7 cellular contexts compared by ENCODE assay signal in the genomic region with DNA sequence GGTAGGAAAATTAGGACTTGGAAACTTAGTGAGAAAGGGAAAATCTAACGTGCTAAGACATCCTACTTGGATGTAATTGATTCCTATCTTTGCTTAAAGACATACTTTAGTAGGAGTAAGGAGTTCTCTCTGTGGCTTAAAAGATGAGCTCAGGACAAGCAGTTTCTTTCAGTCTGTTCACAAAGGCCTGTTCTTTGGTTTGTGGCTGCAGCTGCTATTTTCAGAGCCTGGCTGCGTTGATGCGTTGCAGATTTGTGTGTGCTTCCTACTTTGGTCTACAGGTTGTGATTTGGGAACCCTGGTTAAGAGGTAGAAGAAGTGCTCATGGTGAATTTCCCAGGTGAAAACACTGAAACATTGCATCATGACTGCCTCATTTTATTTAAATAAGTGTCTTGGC. TPM values are rescaled to one million over a fixed set of nuclear protein-coding genes. Genes with fewer than 3 reads are reported as not detected.
DNase-seq lines count a peak whose midpoint lies in the region; ATAC-seq and TF ChIP-seq lines count a peak whose summit lies in the region.
"Not testable (repeated sequence)": the region's sequence is repeated elsewhere in the genome, so short reads cannot be mapped to it uniquely, and the experiment has no call there.

No MANE protein-coding gene starts in this region.

- not testable (repeated sequence) for H2AFZ ChIP-seq in OCI-LY7 (ENCODE audit: low read length)

- H3K4me3 ChIP-seq in OCI-LY7 (ENCODE audit: low read depth, low read length, poor library complexity, severe bottlenecking): peak overlapping the region; percentile 47

- ATAC-seq in GM19043 (IDR thresholded peaks at IDR 0.05; ENCODE audit: low read depth, unreplicated experiment) (peak; percentile 50), GM21515 (IDR thresholded peaks at IDR 0.05; ENCODE audit: unreplicated experiment) (peak; percentile 67), HG02840 (IDR thresholded peaks at IDR 0.05; ENCODE audit: low FRiP score, unreplicated experiment) (peak; percentile 54), HG03196 (IDR thresholded peaks at IDR 0.05; ENCODE audit: unreplicated experiment) (peak; percentile 57)

- H3K27ac ChIP-seq in OCI-LY7 (ENCODE audit: low read depth, low read length, poor library complexity, severe bottlenecking): peak overlapping the region; percentile 98

- not testable (repeated sequence) for H4K20me1 ChIP-seq in OCI-LY7 (ENCODE audit: insufficient read depth, low read length)

- intact Hi-C loops in OCI-LY7 (cut with micrococcal nuclease; ENCODE audit: unreplicated experiment): not testable (repeated sequence)

- CTCF ChIA-PET in OCI-LY7 (lab: Charles Lee; ENCODE audit: unreplicated experiment): not testable (repeated sequence)

- not testable (repeated sequence) for H3K9me3 ChIP-seq in OCI-LY7 (ENCODE audit: low read length)

- POLR2A ChIA-PET in OCI-LY7 (lab: Charles Lee): interaction anchor here (0.6 kb wide), 1 partner anchor 151 kb away, joined by 4 read pairs; no protein-coding TSS in a partner anchor

- H3K4me2 ChIP-seq in OCI-LY7 (ENCODE audit: low read length): peak overlapping the region; percentile 66

- BruUV-seq in OCI-LY7 (replicated peaks; lab: Mats Ljungman, UMichigan): not testable (repeated sequence)

- peak; percentile 26 for DNase-seq in GM13977 (ENCODE audit: low spot score)
- DNase-seq in OCI-LY7 (ENCODE audit: low spot score): peak; percentile 85
- peak; percentile 23 for DNase-seq in medulla oblongata (ENCODE audit: extremely low spot score)

- not testable (repeated sequence) for H3K79me2 ChIP-seq in OCI-LY7 (ENCODE audit: insufficient read depth, low read depth, low read length)

- H3K36me3 ChIP-seq in OCI-LY7 (ENCODE audit: insufficient read depth, low read length): not testable (repeated sequence)

- H3K9me2 ChIP-seq in OCI-LY7 (ENCODE audit: insufficient read depth, low read length): not testable (repeated sequence)

- not testable (repeated sequence) for TF ChIP-seq CTCF in GM13977 (IDR thresholded peaks at IDR 0.05; ENCODE audit: extremely low read depth, insufficient read depth, missing control alignments); OCI-LY7 (conservative IDR thresholded peaks at IDR 0.05; ENCODE audit: low read length)

- in situ Hi-C loops in GM13977 (cut with MboI; ENCODE audit: low pct_unique_long_range_greater_than_20kb, low sequenced_read_pairs, unreplicated experiment): not testable (repeated sequence)

- peaks cover 70% of the 10 kb centered on the region for H3K4me1 ChIP-seq in OCI-LY7 (ENCODE audit: insufficient read depth, low read length, poor library complexity, severe bottlenecking)

RNA-seq across cellular contexts. Expression of a gene that starts 24.5 kb away (rescaled TPM):
- 36.6 and 46.6 TPM in 2 replicates for total RNA-seq in OCI-LY7 (2014; rRNA removed; shearing (Covaris generic))
- 58.9 and 60.1 TPM in 2 replicates for total RNA-seq in OCI-LY7 (2022)

RNA-seq across cellular contexts. Expression of a gene that starts 30.4 kb away (rescaled TPM):
- 18.4 and 24.9 TPM in 2 replicates for total RNA-seq in OCI-LY7 (2014; rRNA removed; shearing (Covaris generic))
- 32.2 and 33.3 TPM in 2 replicates for total RNA-seq in OCI-LY7 (2022)

Comparison
In these comparisons a context has a peak if more than half of its experiments do, and no peak if none do; other contexts are left out.
1. Peak in every context shown above with its lines: DNase-seq, ATAC-seq, H3K4me3 ChIP-seq and H3K27ac ChIP-seq.
2. DNase-seq: peak in every context shown above with its lines; median percentile 85 in OCI-LY7; 26 in GM13977; 23 in medulla oblongata.